Comparison of ENCODE assay signal across 1 cellular context in genomic region chr20:50464026-50464724, GRCh38.
TF ChIP-seq lines count a peak whose summit lies in the region.

No MANE protein-coding gene starts in this region.

TF ChIP-seq in HepG2, 621 proteins besides CTCF, POLR2A, EP300 and RAD21 (continued from another document and continues in another):
- TF ChIP-seq, protein P1, sequence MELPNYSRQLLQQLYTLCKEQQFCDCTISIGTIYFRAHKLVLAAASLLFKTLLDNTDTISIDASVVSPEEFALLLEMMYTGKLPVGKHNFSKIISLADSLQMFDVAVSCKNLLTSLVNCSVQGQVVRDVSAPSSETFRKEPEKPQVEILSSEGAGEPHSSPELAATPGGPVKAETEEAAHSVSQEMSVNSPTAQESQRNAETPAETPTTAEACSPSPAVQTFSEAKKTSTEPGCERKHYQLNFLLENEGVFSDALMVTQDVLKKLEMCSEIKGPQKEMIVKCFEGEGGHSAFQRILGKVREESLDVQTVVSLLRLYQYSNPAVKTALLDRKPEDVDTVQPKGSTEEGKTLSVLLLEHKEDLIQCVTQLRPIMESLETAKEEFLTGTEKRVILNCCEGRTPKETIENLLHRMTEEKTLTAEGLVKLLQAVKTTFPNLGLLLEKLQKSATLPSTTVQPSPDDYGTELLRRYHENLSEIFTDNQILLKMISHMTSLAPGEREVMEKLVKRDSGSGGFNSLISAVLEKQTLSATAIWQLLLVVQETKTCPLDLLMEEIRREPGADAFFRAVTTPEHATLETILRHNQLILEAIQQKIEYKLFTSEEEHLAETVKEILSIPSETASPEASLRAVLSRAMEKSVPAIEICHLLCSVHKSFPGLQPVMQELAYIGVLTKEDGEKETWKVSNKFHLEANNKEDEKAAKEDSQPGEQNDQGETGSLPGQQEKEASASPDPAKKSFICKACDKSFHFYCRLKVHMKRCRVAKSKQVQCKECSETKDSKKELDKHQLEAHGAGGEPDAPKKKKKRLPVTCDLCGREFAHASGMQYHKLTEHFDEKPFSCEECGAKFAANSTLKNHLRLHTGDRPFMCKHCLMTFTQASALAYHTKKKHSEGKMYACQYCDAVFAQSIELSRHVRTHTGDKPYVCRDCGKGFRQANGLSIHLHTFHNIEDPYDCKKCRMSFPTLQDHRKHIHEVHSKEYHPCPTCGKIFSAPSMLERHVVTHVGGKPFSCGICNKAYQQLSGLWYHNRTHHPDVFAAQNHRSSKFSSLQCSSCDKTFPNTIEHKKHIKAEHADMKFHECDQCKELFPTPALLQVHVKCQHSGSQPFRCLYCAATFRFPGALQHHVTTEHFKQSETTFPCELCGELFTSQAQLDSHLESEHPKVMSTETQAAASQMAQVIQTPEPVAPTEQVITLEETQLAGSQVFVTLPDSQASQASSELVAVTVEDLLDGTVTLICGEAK (IDR thresholded peaks at IDR 0.05), result no peak
- TF ChIP-seq, protein P1 (CRISPR knock-in tag; IDR thresholded peaks at IDR 0.05), result peak; percentile 47; the same call in 1 of the 2 replicates
- TF ChIP-seq PRMT3 (CRISPR knock-in tag; IDR thresholded peaks at IDR 0.05; ENCODE audit: borderline replicate concordance, low read depth) (no peak), SIN3A (IDR thresholded peaks at IDR 0.05; ENCODE audit: borderline replicate concordance, low read depth, low read length) (no peak), KMT2A (CRISPR knock-in tag; IDR thresholded peaks at IDR 0.05) (peak; percentile 46; the same call in 1 of the 2 replicates), ZNF510 (CRISPR knock-in tag; IDR thresholded peaks at IDR 0.05; ENCODE audit: low read depth) (peak; percentile 74; the same call in 1 of the 2 replicates), SMAD9 (CRISPR knock-in tag; IDR thresholded peaks at IDR 0.05) (no peak), ZNF264 (CRISPR knock-in tag; IDR thresholded peaks at IDR 0.05) (0 out of 2 replicates have a peak, but pooled peaks have one; percentile 33), ZSCAN25 (CRISPR knock-in tag; IDR thresholded peaks at IDR 0.05) (no peak), ZNF230 (CRISPR knock-in tag; IDR thresholded peaks at IDR 0.05) (peak; percentile 53; the same call in 1 of the 2 replicates), ZNF792 (CRISPR knock-in tag; IDR thresholded peaks at IDR 0.05) (0 out of 2 replicates have a peak, but pooled peaks have one; percentile 36), NR3C1 (CRISPR knock-in tag; IDR thresholded peaks at IDR 0.05) (no peak), ZNF776 (CRISPR knock-in tag; IDR thresholded peaks at IDR 0.05) (no peak), ZNF777 (CRISPR knock-in tag; IDR thresholded peaks at IDR 0.05) (peak; percentile 69), ZNF496 (CRISPR knock-in tag; IDR thresholded peaks at IDR 0.05; ENCODE audit: insufficient replicate concordance) (no peak), ZSCAN22 (CRISPR knock-in tag; IDR thresholded peaks at IDR 0.05) (no peak), JUNB (CRISPR knock-in tag; IDR thresholded peaks at IDR 0.05; ENCODE audit: borderline replicate concordance) (no peak), ZNF737 (CRISPR knock-in tag; IDR thresholded peaks at IDR 0.05; ENCODE audit: borderline replicate concordance) (no peak), CENPX (CRISPR knock-in tag; IDR thresholded peaks at IDR 0.05) (no peak), ZNF160 (CRISPR knock-in tag; IDR thresholded peaks at IDR 0.05) (no peak), ETV5 (CRISPR knock-in tag; IDR thresholded peaks at IDR 0.05; ENCODE audit: borderline replicate concordance) (peak; percentile 15; the same call in 1 of the 2 replicates), NR2C2 (CRISPR knock-in tag; IDR thresholded peaks at IDR 0.05; ENCODE audit: borderline replicate concordance) (peak; percentile 42; the same call in 1 of the 2 replicates), NONO (IDR thresholded peaks at IDR 0.05) (no peak), NONO (CRISPR knock-in tag; conservative IDR thresholded peaks at IDR 0.05) (no peak), NPAS2 (CRISPR knock-in tag; IDR thresholded peaks at IDR 0.05; ENCODE audit: borderline replicate concordance) (no peak), IRX3 (CRISPR knock-in tag; IDR thresholded peaks at IDR 0.05; ENCODE audit: borderline replicate concordance, low read depth) (no peak), POLR2AphosphoS2 (IDR thresholded peaks at IDR 0.05; ENCODE audit: low read depth, low read length) (no peak), ZNF549 (CRISPR knock-in tag; IDR thresholded peaks at IDR 0.05) (no peak), PPARG (CRISPR knock-in tag; conservative IDR thresholded peaks at IDR 0.05) (peak; percentile 38; the same call in 1 of the 2 replicates), ZNF431 (CRISPR knock-in tag; IDR thresholded peaks at IDR 0.05; ENCODE audit: borderline replicate concordance, low read depth) (no peak), RELA (CRISPR knock-in tag; IDR thresholded peaks at IDR 0.05) (no peak), MED8 (CRISPR knock-in tag; IDR thresholded peaks at IDR 0.05; ENCODE audit: insufficient replicate concordance) (no peak), HOMEZ (CRISPR knock-in tag; IDR thresholded peaks at IDR 0.05; ENCODE audit: low read depth) (no peak), ZNF354B (CRISPR knock-in tag; IDR thresholded peaks at IDR 0.05) (no peak), NR2F2 (IDR thresholded peaks at IDR 0.05; ENCODE audit: borderline replicate concordance, low read depth) (peak; percentile 6; the same call in 1 of the 2 replicates), ZNF547 (CRISPR knock-in tag; IDR thresholded peaks at IDR 0.05) (no peak), RXRA (CRISPR knock-in tag; IDR thresholded peaks at IDR 0.05) (peak; percentile 64; the same call in 1 of the 2 replicates), CEBPB (IDR thresholded peaks at IDR 0.05; ENCODE audit: borderline replicate concordance, low read depth, low read length) (peak; percentile 85), ZNF749 (CRISPR knock-in tag; IDR thresholded peaks at IDR 0.05; ENCODE audit: borderline replicate concordance) (no peak)
- TF ChIP-seq, protein P2, sequence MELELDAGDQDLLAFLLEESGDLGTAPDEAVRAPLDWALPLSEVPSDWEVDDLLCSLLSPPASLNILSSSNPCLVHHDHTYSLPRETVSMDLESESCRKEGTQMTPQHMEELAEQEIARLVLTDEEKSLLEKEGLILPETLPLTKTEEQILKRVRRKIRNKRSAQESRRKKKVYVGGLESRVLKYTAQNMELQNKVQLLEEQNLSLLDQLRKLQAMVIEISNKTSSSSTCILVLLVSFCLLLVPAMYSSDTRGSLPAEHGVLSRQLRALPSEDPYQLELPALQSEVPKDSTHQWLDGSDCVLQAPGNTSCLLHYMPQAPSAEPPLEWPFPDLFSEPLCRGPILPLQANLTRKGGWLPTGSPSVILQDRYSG (CRISPR knock-in tag; IDR thresholded peaks at IDR 0.05), result no peak
- TF ChIP-seq, protein P3, sequence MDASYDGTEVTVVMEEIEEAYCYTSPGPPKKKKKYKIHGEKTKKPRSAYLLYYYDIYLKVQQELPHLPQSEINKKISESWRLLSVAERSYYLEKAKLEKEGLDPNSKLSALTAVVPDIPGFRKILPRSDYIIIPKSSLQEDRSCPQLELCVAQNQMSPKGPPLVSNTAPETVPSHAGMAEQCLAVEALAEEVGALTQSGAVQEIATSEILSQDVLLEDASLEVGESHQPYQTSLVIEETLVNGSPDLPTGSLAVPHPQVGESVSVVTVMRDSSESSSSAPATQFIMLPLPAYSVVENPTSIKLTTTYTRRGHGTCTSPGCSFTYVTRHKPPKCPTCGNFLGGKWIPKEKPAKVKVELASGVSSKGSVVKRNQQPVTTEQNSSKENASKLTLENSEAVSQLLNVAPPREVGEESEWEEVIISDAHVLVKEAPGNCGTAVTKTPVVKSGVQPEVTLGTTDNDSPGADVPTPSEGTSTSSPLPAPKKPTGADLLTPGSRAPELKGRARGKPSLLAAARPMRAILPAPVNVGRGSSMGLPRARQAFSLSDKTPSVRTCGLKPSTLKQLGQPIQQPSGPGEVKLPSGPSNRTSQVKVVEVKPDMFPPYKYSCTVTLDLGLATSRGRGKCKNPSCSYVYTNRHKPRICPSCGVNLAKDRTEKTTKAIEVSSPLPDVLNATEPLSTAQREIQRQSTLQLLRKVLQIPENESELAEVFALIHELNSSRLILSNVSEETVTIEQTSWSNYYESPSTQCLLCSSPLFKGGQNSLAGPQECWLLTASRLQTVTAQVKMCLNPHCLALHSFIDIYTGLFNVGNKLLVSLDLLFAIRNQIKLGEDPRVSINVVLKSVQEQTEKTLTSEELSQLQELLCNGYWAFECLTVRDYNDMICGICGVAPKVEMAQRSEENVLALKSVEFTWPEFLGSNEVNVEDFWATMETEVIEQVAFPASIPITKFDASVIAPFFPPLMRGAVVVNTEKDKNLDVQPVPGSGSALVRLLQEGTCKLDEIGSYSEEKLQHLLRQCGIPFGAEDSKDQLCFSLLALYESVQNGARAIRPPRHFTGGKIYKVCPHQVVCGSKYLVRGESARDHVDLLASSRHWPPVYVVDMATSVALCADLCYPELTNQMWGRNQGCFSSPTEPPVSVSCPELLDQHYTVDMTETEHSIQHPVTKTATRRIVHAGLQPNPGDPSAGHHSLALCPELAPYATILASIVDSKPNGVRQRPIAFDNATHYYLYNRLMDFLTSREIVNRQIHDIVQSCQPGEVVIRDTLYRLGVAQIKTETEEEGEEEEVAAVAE (CRISPR knock-in tag; IDR thresholded peaks at IDR 0.05; ENCODE audit: borderline replicate concordance), result peak; percentile 19; the same call in 1 of the 2 replicates
- TF ChIP-seq, protein P4, sequence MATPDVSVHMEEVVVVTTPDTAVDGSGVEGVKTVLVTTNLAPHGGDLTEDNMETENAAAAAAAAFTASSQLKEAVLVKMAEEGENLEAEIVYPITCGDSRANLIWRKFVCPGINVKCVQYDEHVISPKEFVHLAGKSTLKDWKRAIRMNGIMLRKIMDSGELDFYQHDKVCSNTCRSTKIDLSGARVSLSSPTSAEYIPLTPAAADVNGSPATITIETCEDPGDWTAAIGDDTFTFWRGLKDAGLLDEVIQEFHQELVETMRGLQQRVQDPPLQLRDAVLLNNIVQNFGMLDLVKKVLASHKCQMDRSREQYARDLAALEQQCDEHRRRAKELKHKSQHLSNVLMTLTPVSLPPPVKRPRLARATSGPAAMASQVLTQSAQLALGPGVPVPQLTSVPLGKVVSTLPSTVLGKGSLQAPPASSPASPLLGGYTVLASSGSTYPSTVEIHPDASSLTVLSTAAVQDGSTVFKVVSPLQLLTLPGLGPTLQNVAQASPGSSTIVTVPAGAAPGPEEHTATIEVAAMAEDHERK (CRISPR knock-in tag; IDR thresholded peaks at IDR 0.05; ENCODE audit: low read depth), result no peak
- TF ChIP-seq, protein P5, sequence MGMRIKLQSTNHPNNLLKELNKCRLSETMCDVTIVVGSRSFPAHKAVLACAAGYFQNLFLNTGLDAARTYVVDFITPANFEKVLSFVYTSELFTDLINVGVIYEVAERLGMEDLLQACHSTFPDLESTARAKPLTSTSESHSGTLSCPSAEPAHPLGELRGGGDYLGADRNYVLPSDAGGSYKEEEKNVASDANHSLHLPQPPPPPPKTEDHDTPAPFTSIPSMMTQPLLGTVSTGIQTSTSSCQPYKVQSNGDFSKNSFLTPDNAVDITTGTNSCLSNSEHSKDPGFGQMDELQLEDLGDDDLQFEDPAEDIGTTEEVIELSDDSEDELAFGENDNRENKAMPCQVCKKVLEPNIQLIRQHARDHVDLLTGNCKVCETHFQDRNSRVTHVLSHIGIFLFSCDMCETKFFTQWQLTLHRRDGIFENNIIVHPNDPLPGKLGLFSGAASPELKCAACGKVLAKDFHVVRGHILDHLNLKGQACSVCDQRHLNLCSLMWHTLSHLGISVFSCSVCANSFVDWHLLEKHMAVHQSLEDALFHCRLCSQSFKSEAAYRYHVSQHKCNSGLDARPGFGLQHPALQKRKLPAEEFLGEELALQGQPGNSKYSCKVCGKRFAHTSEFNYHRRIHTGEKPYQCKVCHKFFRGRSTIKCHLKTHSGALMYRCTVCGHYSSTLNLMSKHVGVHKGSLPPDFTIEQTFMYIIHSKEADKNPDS (CRISPR knock-in tag; IDR thresholded peaks at IDR 0.05), result no peak
- TF ChIP-seq, protein P6, sequence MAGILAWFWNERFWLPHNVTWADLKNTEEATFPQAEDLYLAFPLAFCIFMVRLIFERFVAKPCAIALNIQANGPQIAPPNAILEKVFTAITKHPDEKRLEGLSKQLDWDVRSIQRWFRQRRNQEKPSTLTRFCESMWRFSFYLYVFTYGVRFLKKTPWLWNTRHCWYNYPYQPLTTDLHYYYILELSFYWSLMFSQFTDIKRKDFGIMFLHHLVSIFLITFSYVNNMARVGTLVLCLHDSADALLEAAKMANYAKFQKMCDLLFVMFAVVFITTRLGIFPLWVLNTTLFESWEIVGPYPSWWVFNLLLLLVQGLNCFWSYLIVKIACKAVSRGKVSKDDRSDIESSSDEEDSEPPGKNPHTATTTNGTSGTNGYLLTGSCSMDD (CRISPR knock-in tag; IDR thresholded peaks at IDR 0.05), result no peak
